Comparison of ENCODE assay signal across 1 cellular context in the genomic region with DNA sequence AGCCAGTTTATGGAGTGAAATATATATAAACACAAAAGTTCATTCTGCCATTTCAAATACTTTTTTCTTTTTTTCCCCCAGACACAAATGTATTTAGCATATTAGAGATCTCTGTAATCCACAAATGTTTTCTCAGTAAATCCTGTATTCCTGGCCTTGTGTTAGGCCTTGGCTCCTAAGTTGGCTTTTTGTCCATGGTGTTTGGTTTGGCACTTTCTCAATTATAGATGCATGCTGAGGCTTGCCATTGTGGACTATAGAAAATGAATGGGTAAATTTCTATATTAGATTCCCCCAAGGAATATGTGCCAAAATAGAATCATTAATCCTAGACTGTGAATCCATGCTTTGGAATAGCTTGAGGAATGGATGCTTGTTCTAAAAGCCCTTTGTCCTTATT.
TF ChIP-seq lines count a peak whose summit lies in the region.

No MANE protein-coding gene starts in this region.

TF ChIP-seq in HepG2, 621 proteins besides CTCF, POLR2A, EP300 and RAD21:
- no peak for TF ChIP-seq PRMT3 (CRISPR knock-in tag; IDR thresholded peaks at IDR 0.05; ENCODE audit: borderline replicate concordance, low read depth)
- no peak for TF ChIP-seq RFX3 (CRISPR knock-in tag; IDR thresholded peaks at IDR 0.05)
- TF ChIP-seq ZBTB34 (CRISPR knock-in tag; IDR thresholded peaks at IDR 0.05), result no peak
- TF ChIP-seq TCF7L2 (IDR thresholded peaks at IDR 0.05; ENCODE audit: low read depth, low read length), result no peak
- TF ChIP-seq ZNF616 (CRISPR knock-in tag; IDR thresholded peaks at IDR 0.05; ENCODE audit: low read depth), result no peak
